ENCODE assay signal across 8 cellular contexts in the genomic region with DNA sequence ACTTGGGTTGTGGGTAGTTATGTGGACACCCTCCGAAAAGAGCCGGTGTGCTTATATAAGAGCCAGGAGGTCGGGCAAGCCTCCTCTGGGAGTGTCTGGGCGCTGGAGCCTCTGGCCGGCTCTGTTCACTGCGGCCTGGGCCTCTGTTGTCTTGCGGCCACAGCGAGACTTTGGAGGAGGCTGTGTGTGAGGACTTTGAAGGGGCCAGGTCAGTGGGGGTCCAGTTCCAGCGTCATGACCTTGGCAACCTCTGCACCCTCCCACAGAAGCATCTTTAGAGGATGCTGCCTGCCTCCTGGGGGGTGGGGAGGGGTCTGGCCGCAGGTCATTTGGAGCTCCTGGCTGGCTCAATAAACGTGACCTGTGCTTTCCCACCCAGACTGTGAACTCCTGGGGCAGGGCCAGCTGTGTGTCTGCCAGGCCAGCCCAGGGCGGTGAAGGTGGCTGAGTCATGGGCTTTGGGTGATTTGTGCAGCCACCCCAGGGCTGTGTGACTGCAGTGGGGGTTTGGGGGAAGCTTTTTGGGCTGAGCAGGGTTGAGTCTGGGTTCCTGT. TPM values are rescaled to one million over a fixed set of nuclear protein-coding genes. Genes with fewer than 3 reads are reported as not detected.
A peak's percentile ranks its signal among the peaks of the same experiment; 100 is the strongest.
DNase-seq lines count a peak whose midpoint lies in the region; ATAC-seq and TF ChIP-seq lines count a peak whose summit lies in the region.

No MANE protein-coding gene starts in this region.

- H2BK15ac ChIP-seq in neuronal stem cell (ENCODE audit: low read length), result no peak overlapping the region

- H3K79me1 ChIP-seq in neuronal stem cell (ENCODE audit: low read depth, low read length), result peaks cover 9% of the 10 kb centered on the region

- ATAC-seq in GM21576 (IDR thresholded peaks at IDR 0.05; ENCODE audit: unreplicated experiment), result no peak
- ATAC-seq in HG02884 (IDR thresholded peaks at IDR 0.05; ENCODE audit: unreplicated experiment), result no peak
- ATAC-seq in HG03175 (IDR thresholded peaks at IDR 0.05; ENCODE audit: unreplicated experiment), result no peak

- H4K91ac ChIP-seq in neuronal stem cell (ENCODE audit: low read depth, low read length, poor library complexity), result no peak overlapping the region

- no peaks in the 10 kb centered on the region for H3K79me2 ChIP-seq in MM.1S (ENCODE audit: low read length)

- H3K36me3 Mint-ChIP-seq in CD8-positive, alpha-beta memory T cell, result peaks cover 0 to 2% (median 0%) of the 10 kb centered on the region in 3 donors

- no peaks in the 10 kb centered on the region for H3K9me3 ChIP-seq in CD8-positive, alpha-beta memory T cell (ENCODE audit: low read length)
- H3K9me3 ChIP-seq in MM.1S (replicated peaks; ENCODE audit: insufficient read depth, low read length) (no peaks in the 10 kb centered on the region), ectodermal cell (ENCODE audit: control insufficient read depth, low read length) (no peaks in the 10 kb centered on the region), neuronal stem cell (replicated peaks in 1 of 2; ENCODE audit: control insufficient read depth in 2 of 2, insufficient read depth in 1 of 2, low read depth in 1 of 2, low read length in 2 of 2) (no peaks in the 10 kb centered on the region)

- H3K4me1 Mint-ChIP-seq in CD8-positive, alpha-beta memory T cell, result peaks cover 21 to 50% (median 24%) of the 10 kb centered on the region in 3 donors

- no peak overlapping the region for H2BK12ac ChIP-seq in neuronal stem cell (ENCODE audit: low read length)

- H3F3A ChIP-seq in MM.1S (ENCODE audit: insufficient read depth, low read length), result peaks cover 11% of the 10 kb centered on the region

- H2BK120ac ChIP-seq in neuronal stem cell (ENCODE audit: low read depth, low read length), result peak overlapping the region; percentile 31

- H2BK5ac ChIP-seq in neuronal stem cell (ENCODE audit: low read length), result no peak overlapping the region

- peaks cover 42% of the 10 kb centered on the region for H3K4me1 ChIP-seq in CD8-positive, alpha-beta memory T cell (ENCODE audit: insufficient read depth, low read length)
- H3K4me1 ChIP-seq in MM.1S (ENCODE audit: low read length), result peaks cover 38% of the 10 kb centered on the region
- peaks cover 11% of the 10 kb centered on the region for H3K4me1 ChIP-seq in ectodermal cell (ENCODE audit: control insufficient read depth, insufficient read depth, low read length)
- H3K4me1 ChIP-seq in neuronal stem cell (ENCODE audit: control insufficient read depth in 2 of 2, insufficient read depth in 1 of 2, low read depth in 1 of 2, low read length in 2 of 2), result peaks cover 17 to 22% of the 10 kb centered on the region in 2 donors

- H3K23ac ChIP-seq in neuronal stem cell (ENCODE audit: low read depth, low read length, poor library complexity), result no peak overlapping the region

- H3K4me3 ChIP-seq in CD8-positive, alpha-beta memory T cell (ENCODE audit: low read length), result peak overlapping the region; percentile 50
- peak overlapping the region; percentile 75; the same call in 1 of the 2 replicates for H3K4me3 ChIP-seq in MM.1S (ENCODE audit: low read length)
- H3K4me3 ChIP-seq in ectodermal cell (ENCODE audit: insufficient read depth, low read depth, low read length), result peak overlapping the region; percentile 87
- H3K4me3 ChIP-seq in neuronal stem cell (ENCODE audit: low read length in 2 of 2), result peak overlapping the region in 1 of 2 donors; percentile 96

- no peak overlapping the region for H3K27ac ChIP-seq in CD8-positive, alpha-beta memory T cell (ENCODE audit: low read depth, low read length)
- H3K27ac ChIP-seq in MM.1S (ENCODE audit: low read length) (no peak overlapping the region), ectodermal cell (ENCODE audit: insufficient read depth, low read depth, low read length, poor library complexity, severe bottlenecking) (no peak overlapping the region), neuronal stem cell (replicated peaks; ENCODE audit: low read length) (no peak overlapping the region)

- H3K4me2 ChIP-seq in MM.1S (ENCODE audit: low read depth, low read length) (peak overlapping the region; percentile 86), neuronal stem cell (ENCODE audit: insufficient read depth, low read length, poor library complexity, severe bottlenecking) (peak overlapping the region; percentile 89)

- no peaks in the 10 kb centered on the region for H3K36me3 ChIP-seq in CD8-positive, alpha-beta memory T cell (ENCODE audit: insufficient read depth, low read length)
- no peaks in the 10 kb centered on the region for H3K36me3 ChIP-seq in MM.1S (replicated peaks; ENCODE audit: insufficient read depth, low read length)
- H3K36me3 ChIP-seq in ectodermal cell (ENCODE audit: control insufficient read depth, insufficient read depth, low read length), result no peaks in the 10 kb centered on the region
- H3K36me3 ChIP-seq in neuronal stem cell (replicated peaks in 1 of 2; ENCODE audit: control insufficient read depth in 2 of 2, insufficient read depth in 2 of 2, low read length in 2 of 2), result peaks cover 2 to 3% of the 10 kb centered on the region in 2 donors

- no peak for TF ChIP-seq CTCF in MM.1S (IDR thresholded peaks at IDR 0.05; ENCODE audit: low read length)

- peak overlapping the region in 7 of 8 donors; percentile 49 to 88 (median 68) for H3K27ac Mint-ChIP-seq in CD8-positive, alpha-beta memory T cell

- peak overlapping the region; percentile 82 to 89 (median 86) for H3K4me3 Mint-ChIP-seq in CD8-positive, alpha-beta memory T cell

- H3K9me2 ChIP-seq in MM.1S (replicated peaks; ENCODE audit: insufficient read depth, low read length), result no peaks in the 10 kb centered on the region

- H4K8ac ChIP-seq in neuronal stem cell (ENCODE audit: low read depth, low read length), result no peak overlapping the region

- H2AFZ ChIP-seq in MM.1S (ENCODE audit: low read length) (no peak overlapping the region), neuronal stem cell (ENCODE audit: low read length) (no peak overlapping the region)

- H3K27me3 Mint-ChIP-seq in CD8-positive, alpha-beta memory T cell, result no peaks in the 10 kb centered on the region

- H2AK5ac ChIP-seq in neuronal stem cell (ENCODE audit: low read depth, low read length), result peak overlapping the region; percentile 92

- H3K9me3 Mint-ChIP-seq in CD8-positive, alpha-beta memory T cell, result no peaks in the 10 kb centered on the region

- no peak overlapping the region for H3K9ac ChIP-seq in MM.1S (ENCODE audit: low read length)
- H3K9ac ChIP-seq in neuronal stem cell (ENCODE audit: low read depth, low read length, poor library complexity), result no peak overlapping the region

- H3K4ac ChIP-seq in neuronal stem cell (ENCODE audit: low read length), result no peak overlapping the region

- no peaks in the 10 kb centered on the region for H3K27me3 ChIP-seq in CD8-positive, alpha-beta memory T cell (ENCODE audit: insufficient read depth, low read length, poor library complexity, severe bottlenecking)
- H3K27me3 ChIP-seq in MM.1S (replicated peaks; ENCODE audit: insufficient read depth, low read length) (peaks cover 13% of the 10 kb centered on the region), ectodermal cell (ENCODE audit: control insufficient read depth, insufficient read depth, low read length, poor library complexity, severe bottlenecking) (peaks cover 4% of the 10 kb centered on the region), neuronal stem cell (ENCODE audit: control insufficient read depth in 3 of 3, insufficient read depth in 3 of 3, low read depth in 1 of 3, low read length in 3 of 3) (no peaks in the 10 kb centered on the region)

- DNase-seq in CD8-positive, alpha-beta memory T cell, result no peak
- no peak for DNase-seq in MM.1S
- DNase-seq in neuronal stem cell (ENCODE audit: low spot score), result no peak
- no peak for DNase-seq in NAMALWA (ENCODE audit: low spot score)

- CTCF ChIA-PET in CD8-positive, alpha-beta memory T cell (lab: Charles Lee), result interaction anchor here (1.2 to 2.7 kb wide), 2 partner anchors 26 to 56 kb away, joined by 4 to 10 read pairs; no protein-coding TSS in a partner anchor

- 71 to 74% methylated on average over 12 of the region's 12 CpGs for WGBS in ectodermal cell, 2 experiments
- WGBS in neuronal stem cell (ENCODE audit: extremely low coverage in 2 of 2, insufficient read length in 2 of 2, insufficient replicate concordance in 1 of 2), 2 donors, result no CpG with 5 or more reads among the region's 12 CpGs

- no peaks in the 10 kb centered on the region for H4K20me1 ChIP-seq in MM.1S (ENCODE audit: insufficient read depth, low read length)

- no peak overlapping the region for H3K18ac ChIP-seq in neuronal stem cell (ENCODE audit: low read length)

- POLR2A ChIA-PET in CD8-positive, alpha-beta memory T cell (lab: Charles Lee), result interaction anchor here (1.0 to 1.1 kb wide), 2 partner anchors 15 to 84 kb away, joined by 3 read pairs; a partner anchor contains a TSS

- H3K14ac ChIP-seq in neuronal stem cell (ENCODE audit: low read length), result peak overlapping the region; percentile 75

RNA-seq across cellular contexts. Expression of a gene that starts 1.2 kb away (rescaled TPM):
- 10 to 100 TPM; 24.2 to 24.5 TPM for total RNA-seq in CD8-positive, alpha-beta memory T cell
- 30.9 TPM for polyA plus RNA-seq in CD8-positive, alpha-beta memory T cell
- polyA plus RNA-seq in ectodermal cell (2013, experiment 1 of 4), result 83.8 TPM
- 79.4 TPM for polyA plus RNA-seq in ectodermal cell (2013, experiment 2 of 4)
- 76.7 TPM for polyA plus RNA-seq in ectodermal cell (2013, experiment 3 of 4)
- 95.2 TPM for polyA plus RNA-seq in ectodermal cell (2013, experiment 4 of 4)
- 111 TPM for polyA plus RNA-seq in neuronal stem cell (2013, experiment 1 of 2)
- 113 TPM for polyA plus RNA-seq in neuronal stem cell (2013, experiment 2 of 2)

RNA-seq across cellular contexts. Expression of a gene that starts 14.8 kb away (rescaled TPM):
- not detected for total RNA-seq in CD8-positive, alpha-beta memory T cell
- not detected for polyA plus RNA-seq in CD8-positive, alpha-beta memory T cell
- 0.20 TPM for polyA plus RNA-seq in ectodermal cell (2013, experiment 1 of 4)
- polyA plus RNA-seq in ectodermal cell (2013, experiment 2 of 4), result 0.16 TPM
- polyA plus RNA-seq in ectodermal cell (2013, experiment 3 of 4), result 0.16 TPM
- 0.20 TPM for polyA plus RNA-seq in ectodermal cell (2013, experiment 4 of 4)
- 0.13 TPM for polyA plus RNA-seq in neuronal stem cell (2013, experiment 1 of 2)
- polyA plus RNA-seq in neuronal stem cell (2013, experiment 2 of 2), result 0.08 TPM

RNA-seq across cellular contexts. Expression of a gene that starts 15.1 kb away (rescaled TPM):
- 10 to 100 TPM; 35.3 to 36.9 TPM for total RNA-seq in CD8-positive, alpha-beta memory T cell
- 120 TPM for polyA plus RNA-seq in CD8-positive, alpha-beta memory T cell
- 11.5 TPM for polyA plus RNA-seq in ectodermal cell (2013, experiment 1 of 4)
- 9.4 TPM for polyA plus RNA-seq in ectodermal cell (2013, experiment 2 of 4)
- polyA plus RNA-seq in ectodermal cell (2013, experiment 3 of 4), result 8.2 TPM
- 9.6 TPM for polyA plus RNA-seq in ectodermal cell (2013, experiment 4 of 4)
- polyA plus RNA-seq in neuronal stem cell (2013, experiment 1 of 2), result 7.9 TPM
- polyA plus RNA-seq in neuronal stem cell (2013, experiment 2 of 2), result 8.0 TPM

RNA-seq across cellular contexts. Expression of a gene that starts 15.7 kb away (rescaled TPM):
- under 1 TPM; 0.38 to 0.44 TPM for total RNA-seq in CD8-positive, alpha-beta memory T cell
- polyA plus RNA-seq in CD8-positive, alpha-beta memory T cell, result 0.49 TPM
- 2.6 TPM for polyA plus RNA-seq in ectodermal cell (2013, experiment 1 of 4)
- 3.1 TPM for polyA plus RNA-seq in ectodermal cell (2013, experiment 2 of 4)
- 2.3 TPM for polyA plus RNA-seq in ectodermal cell (2013, experiment 3 of 4)
- polyA plus RNA-seq in ectodermal cell (2013, experiment 4 of 4), result 3.2 TPM
- polyA plus RNA-seq in neuronal stem cell (2013, experiment 1 of 2), result 2.6 TPM
- 2.5 TPM for polyA plus RNA-seq in neuronal stem cell (2013, experiment 2 of 2)

RNA-seq across cellular contexts. Expression of a gene that starts 20.0 kb away (rescaled TPM):
- total RNA-seq in CD8-positive, alpha-beta memory T cell, result under 1 TPM; 0.29 to 0.39 TPM
- polyA plus RNA-seq in CD8-positive, alpha-beta memory T cell, result 1.2 TPM
- not detected for polyA plus RNA-seq in ectodermal cell (2013, experiment 1 of 4)
- not detected for polyA plus RNA-seq in ectodermal cell (2013, experiment 2 of 4)
- not detected for polyA plus RNA-seq in ectodermal cell (2013, experiment 3 of 4)
- polyA plus RNA-seq in ectodermal cell (2013, experiment 4 of 4), result not detected
- 0.10 TPM for polyA plus RNA-seq in neuronal stem cell (2013, experiment 1 of 2)
- polyA plus RNA-seq in neuronal stem cell (2013, experiment 2 of 2), result 0.08 TPM
